Comparison of ENCODE assay signal across 8 cellular contexts in the genomic region with DNA sequence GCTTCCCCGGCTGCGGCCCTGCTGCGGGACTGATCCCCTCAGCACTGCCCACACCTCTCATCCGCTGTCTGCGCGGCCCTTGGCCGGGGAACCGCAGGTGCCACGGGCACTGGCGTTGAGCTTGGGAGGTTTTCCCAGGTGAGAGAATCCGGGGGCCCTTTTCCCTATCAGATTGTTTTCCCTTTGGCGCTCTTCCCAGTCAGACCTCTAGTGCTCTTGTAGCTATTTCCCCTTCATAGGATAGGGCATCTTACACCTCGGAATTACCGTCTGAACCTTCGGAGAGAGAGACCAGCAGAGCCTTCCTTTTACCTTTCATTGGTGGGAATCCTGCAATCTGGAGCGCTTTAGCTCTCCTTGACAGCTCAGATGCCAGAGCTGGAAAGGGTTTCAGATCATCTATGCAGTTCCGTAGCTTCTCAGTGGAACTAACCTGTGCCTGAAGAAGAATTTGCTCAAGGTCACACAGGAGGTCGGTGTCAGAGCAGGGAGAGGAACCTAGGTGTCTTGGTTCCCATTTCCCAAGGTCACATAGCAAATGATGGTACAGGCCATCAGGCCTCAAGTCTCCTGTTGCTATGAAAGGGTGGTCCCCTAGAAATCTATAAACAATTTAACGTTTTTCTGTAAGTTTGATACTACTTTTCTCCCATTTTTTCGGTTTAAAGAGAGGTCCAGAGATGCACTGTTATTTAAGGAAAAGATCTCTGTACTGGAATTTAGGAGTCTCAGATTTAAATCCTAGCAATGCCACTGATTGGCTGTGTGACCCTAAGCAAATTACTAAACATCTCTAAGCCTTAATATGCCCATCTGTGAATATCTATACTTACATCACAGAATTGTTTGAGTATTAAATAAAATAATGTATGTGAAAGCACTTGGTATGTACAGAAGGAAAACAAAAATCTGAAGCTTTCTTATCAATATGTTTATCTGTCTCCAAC. TPM values are rescaled to one million over a fixed set of nuclear protein-coding genes. Genes with fewer than 3 reads are reported as not detected.
A peak's percentile ranks its signal among the peaks of the same experiment; 100 is the strongest.
DNase-seq lines count a peak whose midpoint lies in the region; ATAC-seq lines count a peak whose summit lies in the region.

No MANE protein-coding gene starts in this region.

- no peak for DNase-seq in activated T-cell treated with anti-CD3 and anti-CD28 coated beads, Interleukin-2, amount 50 U/mL, for 4 hours
- DNase-seq in activated T-cell treated with anti-CD3 and anti-CD28 coated beads, Interleukin-2, amount 50 U/mL, for 1 hour = no peak
- DNase-seq in LoVo (ENCODE audit: low spot score) (peak; percentile 44), epidermal melanocyte (ENCODE audit: insufficient read length, low spot score) (no peak)

- no peak for ATAC-seq in activated T-cell treated with anti-CD3 and anti-CD28 coated beads, Interleukin-2, amount 50 U/mL, for 4 hours
- no peak for ATAC-seq in GM19452 (IDR thresholded peaks at IDR 0.05; ENCODE audit: unreplicated experiment)

- peaks cover 3% of the 10 kb centered on the region for H3K36me3 Mint-ChIP-seq in activated T-cell treated with anti-CD3 and anti-CD28 coated beads, Interleukin-2, amount 50 U/mL, for 4 hours (ENCODE audit: insufficient read depth)
- no peaks in the 10 kb centered on the region for H3K36me3 Mint-ChIP-seq in activated naive CD8-positive, alpha-beta T cell

- no peaks in the 10 kb centered on the region for H3K27me3 Mint-ChIP-seq in activated T-cell treated with anti-CD3 and anti-CD28 coated beads, Interleukin-2, amount 50 U/mL, for 4 hours (ENCODE audit: low read depth)
- no peaks in the 10 kb centered on the region for H3K27me3 Mint-ChIP-seq in activated naive CD8-positive, alpha-beta T cell

- no peaks in the 10 kb centered on the region for H3K9me3 Mint-ChIP-seq in activated T-cell treated with anti-CD3 and anti-CD28 coated beads, Interleukin-2, amount 50 U/mL, for 4 hours
- H3K9me3 Mint-ChIP-seq in activated naive CD8-positive, alpha-beta T cell (ENCODE audit: low read depth) = no peaks in the 10 kb centered on the region

- peak overlapping the region; percentile 96 for H3K4me3 Mint-ChIP-seq in activated T-cell treated with anti-CD3 and anti-CD28 coated beads, Interleukin-2, amount 50 U/mL, for 4 hours
- H3K4me3 Mint-ChIP-seq in activated naive CD8-positive, alpha-beta T cell = peak overlapping the region; percentile 99

- peak overlapping the region; percentile 36 to 96 (median 86) for H3K27ac ChIP-seq in skin epidermis

- H3K27ac Mint-ChIP-seq in activated naive CD8-positive, alpha-beta T cell = peak overlapping the region; percentile 92

- peaks cover 36% of the 10 kb centered on the region for H3K4me1 Mint-ChIP-seq in activated T-cell treated with anti-CD3 and anti-CD28 coated beads, Interleukin-2, amount 50 U/mL, for 4 hours (ENCODE audit: low read depth)
- H3K4me1 Mint-ChIP-seq in activated naive CD8-positive, alpha-beta T cell (ENCODE audit: low read depth) = peaks cover 41% of the 10 kb centered on the region

- H3K4me3 ChIP-seq in iPS-11a (ENCODE audit: low read depth, low read length) (peak overlapping the region; percentile 67), skin epidermis (peak overlapping the region; percentile 55 to 96 (median 87))

RNA-seq across cellular contexts. Expression of a gene that starts 0.9 kb away (rescaled TPM):
- total RNA-seq in activated T-cell treated with anti-CD3 and anti-CD28 coated beads, Interleukin-2, amount 50 U/mL, for 4 hours = 100 to 1,000 TPM; 169 to 210 (median 187) TPM

RNA-seq across cellular contexts. Expression of a gene that starts 18.8 kb away (rescaled TPM):
- total RNA-seq in activated T-cell treated with anti-CD3 and anti-CD28 coated beads, Interleukin-2, amount 50 U/mL, for 4 hours = 1 to 10 TPM; 1.3 to 2.0 (median 1.3) TPM

RNA-seq across cellular contexts. Expression of a gene that starts 57.7 kb away (rescaled TPM):
- not detected for total RNA-seq in activated T-cell treated with anti-CD3 and anti-CD28 coated beads, Interleukin-2, amount 50 U/mL, for 4 hours
